1 cellular context compared by ENCODE assay signal in genomic region chr2:96305091-96305978, GRCh38.
TF ChIP-seq lines count a peak whose summit lies in the region.

SNRNP200 (minus strand) TSS chr2:96305546; CDS start chr2:96305437, 109 bp downstream.

TF ChIP-seq in HepG2, 621 proteins besides CTCF, POLR2A, EP300 and RAD21 (continued from another document and continues in another):
- peak; percentile 84 for TF ChIP-seq MXD3 (CRISPR knock-in tag; IDR thresholded peaks at IDR 0.05)
- peak; percentile 98; the same call in 1 of the 2 replicates for TF ChIP-seq PAWR (CRISPR knock-in tag; IDR thresholded peaks at IDR 0.05; ENCODE audit: borderline replicate concordance)
- no peak for TF ChIP-seq CENPBD1 (CRISPR knock-in tag; IDR thresholded peaks at IDR 0.05; ENCODE audit: borderline replicate concordance, low read depth)
- no peak for TF ChIP-seq ATF7 (IDR thresholded peaks at IDR 0.05)
- TF ChIP-seq ATF7 (CRISPR knock-in tag; IDR thresholded peaks at IDR 0.05), result peak; percentile 92
- peak; percentile 74 for TF ChIP-seq ZNF407 (CRISPR knock-in tag; IDR thresholded peaks at IDR 0.05; ENCODE audit: not compliant biosample characterization)
- TF ChIP-seq ZNF839 (CRISPR knock-in tag; IDR thresholded peaks at IDR 0.05; ENCODE audit: borderline replicate concordance), result peak; percentile 98; the same call in 1 of the 2 replicates
- peak; percentile 94 for TF ChIP-seq ZNF414 (CRISPR knock-in tag; IDR thresholded peaks at IDR 0.05)
- TF ChIP-seq TEAD3 (CRISPR knock-in tag; optimal IDR thresholded peaks at IDR 0.05; ENCODE audit: borderline replicate concordance), result peak; percentile 76
- TF ChIP-seq ZNF772 (CRISPR knock-in tag; IDR thresholded peaks at IDR 0.05), result peak; percentile 96
- peak; percentile 93 for TF ChIP-seq MEIS2 (CRISPR knock-in tag; IDR thresholded peaks at IDR 0.05)
- TF ChIP-seq GTF2F1 (IDR thresholded peaks at IDR 0.05; ENCODE audit: low read length), result no peak
- TF ChIP-seq ZNF770 (CRISPR knock-in tag; IDR thresholded peaks at IDR 0.05), result 0 out of 2 replicates have a peak, but pooled peaks have one; percentile 42
- TF ChIP-seq ZMYM2 (CRISPR knock-in tag; IDR thresholded peaks at IDR 0.05), result no peak
- TF ChIP-seq ZFX (CRISPR knock-in tag; IDR thresholded peaks at IDR 0.05; ENCODE audit: low read depth), result peak; percentile 97
- TF ChIP-seq REST (IDR thresholded peaks at IDR 0.05; ENCODE audit: borderline replicate concordance in 1 of 2, low read depth in 1 of 2, low read length in 2 of 2), result no peak
- TF ChIP-seq SIX1 (CRISPR knock-in tag; IDR thresholded peaks at IDR 0.05; ENCODE audit: borderline replicate concordance), result no peak; the same call in 1 of the 2 replicates
- no peak for TF ChIP-seq IKZF4 (CRISPR knock-in tag; IDR thresholded peaks at IDR 0.05; ENCODE audit: borderline replicate concordance, low read depth, not compliant biosample characterization)
- TF ChIP-seq SETDB1 (CRISPR knock-in tag; IDR thresholded peaks at IDR 0.05; ENCODE audit: borderline replicate concordance), result no peak
- TF ChIP-seq CBX2 (IDR thresholded peaks at IDR 0.05; ENCODE audit: low read depth, low read length), result no peak
- TF ChIP-seq CBX2 (CRISPR knock-in tag; IDR thresholded peaks at IDR 0.05; ENCODE audit: low read depth), result no peak; the same call in 1 of the 2 replicates
- TF ChIP-seq HDAC1 (CRISPR knock-in tag; IDR thresholded peaks at IDR 0.05), result peak; percentile 98
- no peak for TF ChIP-seq TEF (CRISPR knock-in tag; IDR thresholded peaks at IDR 0.05)
- TF ChIP-seq ZNF547 (CRISPR knock-in tag; IDR thresholded peaks at IDR 0.05), result peak; percentile 97
- peak; percentile 87 for TF ChIP-seq ZNF576 (CRISPR knock-in tag; IDR thresholded peaks at IDR 0.05)
- TF ChIP-seq TFDP2 (CRISPR knock-in tag; IDR thresholded peaks at IDR 0.05), result peak; percentile 95
- TF ChIP-seq MAFK (conservative IDR thresholded peaks at IDR 0.05 in 1 of 2, IDR thresholded peaks at IDR 0.05 in 1 of 2; ENCODE audit: low read length in 2 of 2), result no peak
- peak; percentile 85 for TF ChIP-seq RXRA (CRISPR knock-in tag; IDR thresholded peaks at IDR 0.05)
- no peak for TF ChIP-seq DBP (CRISPR knock-in tag; IDR thresholded peaks at IDR 0.05; ENCODE audit: not compliant biosample characterization)
- peak in 1 of 2 experiments; percentile 96; a peak in 2 of 4 replicates for TF ChIP-seq KLF16 (CRISPR knock-in tag; IDR thresholded peaks at IDR 0.05)
- no peak for TF ChIP-seq SRSF4 (IDR thresholded peaks at IDR 0.05; ENCODE audit: low read depth, low read length, poor library complexity, severe bottlenecking)
- TF ChIP-seq ZNF607 (CRISPR knock-in tag; IDR thresholded peaks at IDR 0.05; ENCODE audit: borderline replicate concordance), result peak; percentile 35
- peak; percentile 95 for TF ChIP-seq ATF5 (CRISPR knock-in tag; IDR thresholded peaks at IDR 0.05; ENCODE audit: low read depth)
- no peak for TF ChIP-seq CCAR2 (optimal IDR thresholded peaks at IDR 0.05; ENCODE audit: low read depth, low read length)
